Comparison of ENCODE assay signal across 24 cellular contexts in the genomic region with DNA sequence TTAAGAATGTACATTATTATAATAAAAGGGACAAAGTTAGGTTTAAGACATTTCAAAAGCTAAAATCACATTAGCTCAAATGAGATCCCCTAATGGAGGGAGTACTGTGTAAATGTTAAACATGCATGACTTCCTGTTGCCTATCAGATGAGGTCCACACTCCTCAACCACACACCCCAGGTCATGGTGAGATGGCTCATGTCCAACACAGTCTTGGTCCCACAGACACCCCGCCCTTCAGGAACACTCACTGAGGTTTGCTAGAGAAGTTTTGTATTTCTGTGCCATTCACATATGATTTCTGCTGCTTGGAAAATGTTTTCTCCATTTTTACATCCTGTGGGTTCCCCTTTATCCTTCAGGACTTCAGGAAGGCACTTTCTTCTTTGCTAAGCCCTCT.
"Had no signal": no experiment of that assay in that cellular context is flagged by ENCODE, and none has a peak within 500 bp of the region (broad histone marks: within the 10 kb centered on the region; RNA-seq: fewer than 3 reads in every experiment).

No MANE protein-coding gene starts in this region.

- DNase-seq: activated CD4-positive, alpha-beta memory T cell treated with anti-CD3 and anti-CD28 coated beads, Interleukin-2, amount 10 ng/mL, durations not matched to agents 7 days and 5 days; activated CD4-positive, alpha-beta T cell treated with anti-CD3 and anti-CD28 coated beads for 4 hours; activated CD4-positive, CD25-positive, alpha-beta regulatory T cell; activated effector memory CD4-positive, alpha-beta T cell treated with Interleukin-2 at 50 U/mL for 16 hours; activated naive CD4-positive, alpha-beta T cell treated with anti-CD3 and anti-CD28 coated beads for 36 hours; activated naive CD8-positive, alpha-beta T cell treated with anti-CD3 and anti-CD28 coated beads, Interleukin-2, amount 10 ng/mL, durations not matched to agents 7 days and 5 days; activated T-cell treated with anti-CD3 and anti-CD28 coated beads, Interleukin-2, amount 50 U/mL, for 72 hours; amygdala; cerebellar nuclear complex; cortex of kidney; endodermal cell; esophagus squamous epithelium; gastrocnemius medialis; head of caudate nucleus; left ventricle myocardium superior; mammary epithelial cell; posterior cingulate gyrus; sigmoid colon; stimulated activated CD4-positive, alpha-beta T cell treated with anti-CD3 and anti-CD28 coated beads, Interleukin-4, amount 100 ng/mL, for 1 hour; stimulated activated naive CD4-positive, alpha-beta T cell treated with Interleukin-2 at 50 U/mL for 16 hours; T-helper 17 cell; uterus had no signal

- H3K9me3 Mint-ChIP-seq: activated naive CD4-positive, alpha-beta T cell treated with anti-CD3 and anti-CD28 coated beads for 36 hours; activated T-cell treated with anti-CD3 and anti-CD28 coated beads, Interleukin-2, amount 50 U/mL, for 72 hours; endodermal cell had no signal

- H3K4me1 ChIP-seq: esophagus squamous epithelium, gastrocnemius medialis, sigmoid colon, uterus had no signal

- FAIRE-seq: islet of Langerhans had no signal

- ATAC-seq: activated T-cell treated with anti-CD3 and anti-CD28 coated beads, Interleukin-2, amount 50 U/mL, for 72 hours; gastrocnemius medialis; left ventricle myocardium superior; natural killer cell treated with Interleukin-12 subunit alpha and Interleukin-12 subunit beta and Interleukin-15 and Interleukin-18, amount 100 ng/mL, for 72 hours; T-helper 17 cell had no signal

- H3K4me3 ChIP-seq: esophagus squamous epithelium, gastrocnemius medialis, sigmoid colon, uterus had no signal

- H3K4me3 Mint-ChIP-seq: activated CD4-positive, alpha-beta memory T cell treated with anti-CD3 and anti-CD28 coated beads, Interleukin-2, amount 10 ng/mL, durations not matched to agents 7 days and 5 days; activated naive CD4-positive, alpha-beta T cell treated with anti-CD3 and anti-CD28 coated beads for 36 hours; activated naive CD8-positive, alpha-beta T cell treated with anti-CD3 and anti-CD28 coated beads, Interleukin-2, amount 10 ng/mL, durations not matched to agents 7 days and 5 days; activated T-cell treated with anti-CD3 and anti-CD28 coated beads, Interleukin-2, amount 50 U/mL, for 72 hours; endodermal cell; natural killer cell treated with Interleukin-12 subunit alpha and Interleukin-12 subunit beta and Interleukin-15 and Interleukin-18, amount 100 ng/mL, for 72 hours; T-helper 17 cell had no signal

- H3K27me3 Mint-ChIP-seq: activated CD4-positive, alpha-beta memory T cell treated with anti-CD3 and anti-CD28 coated beads, Interleukin-2, amount 10 ng/mL, durations not matched to agents 7 days and 5 days; activated naive CD8-positive, alpha-beta T cell treated with anti-CD3 and anti-CD28 coated beads, Interleukin-2, amount 10 ng/mL, durations not matched to agents 7 days and 5 days; natural killer cell treated with Interleukin-12 subunit alpha and Interleukin-12 subunit beta and Interleukin-15 and Interleukin-18, amount 100 ng/mL, for 72 hours; T-helper 17 cell had no signal

- H3K27me3 ChIP-seq: esophagus squamous epithelium, gastrocnemius medialis, sigmoid colon, uterus had no signal

- H3K9me3 ChIP-seq: esophagus squamous epithelium, gastrocnemius medialis, sigmoid colon, uterus had no signal

- H3K27ac ChIP-seq: esophagus squamous epithelium, gastrocnemius medialis, sigmoid colon, uterus had no signal

- H3K36me3 Mint-ChIP-seq: activated naive CD8-positive, alpha-beta T cell treated with anti-CD3 and anti-CD28 coated beads, Interleukin-2, amount 10 ng/mL, durations not matched to agents 7 days and 5 days; natural killer cell treated with Interleukin-12 subunit alpha and Interleukin-12 subunit beta and Interleukin-15 and Interleukin-18, amount 100 ng/mL, for 72 hours had no signal

- H3K27ac Mint-ChIP-seq: activated CD4-positive, alpha-beta memory T cell treated with anti-CD3 and anti-CD28 coated beads, Interleukin-2, amount 10 ng/mL, durations not matched to agents 7 days and 5 days; activated naive CD4-positive, alpha-beta T cell treated with anti-CD3 and anti-CD28 coated beads for 36 hours; activated naive CD8-positive, alpha-beta T cell treated with anti-CD3 and anti-CD28 coated beads, Interleukin-2, amount 10 ng/mL, durations not matched to agents 7 days and 5 days; activated T-cell treated with anti-CD3 and anti-CD28 coated beads, Interleukin-2, amount 50 U/mL, for 72 hours; endodermal cell; natural killer cell treated with Interleukin-12 subunit alpha and Interleukin-12 subunit beta and Interleukin-15 and Interleukin-18, amount 100 ng/mL, for 72 hours; T-helper 17 cell had no signal

- H3K4me1 Mint-ChIP-seq: activated CD4-positive, alpha-beta memory T cell treated with anti-CD3 and anti-CD28 coated beads, Interleukin-2, amount 10 ng/mL, durations not matched to agents 7 days and 5 days; activated naive CD8-positive, alpha-beta T cell treated with anti-CD3 and anti-CD28 coated beads, Interleukin-2, amount 10 ng/mL, durations not matched to agents 7 days and 5 days; endodermal cell; T-helper 17 cell had no signal

- H3K36me3 ChIP-seq: esophagus squamous epithelium, gastrocnemius medialis, sigmoid colon, uterus had no signal
